14 cellular contexts compared by ENCODE assay signal in genomic region chr15:93025625-93025982, GRCh38.
DNase-seq lines count a peak whose midpoint lies in the region; ATAC-seq and TF ChIP-seq lines count a peak whose summit lies in the region.
"Had no signal": no experiment of that assay in that cellular context is flagged by ENCODE, and none has a peak within 500 bp of the region (broad histone marks: within the 10 kb centered on the region; RNA-seq: fewer than 3 reads in every experiment).

No MANE protein-coding gene starts in this region.

- intact Hi-C loops in CD4-positive, alpha-beta T cell (cut with DNase I, micrococcal nuclease) = no loop called here
- intact Hi-C loops in HCT116 (cut with micrococcal nuclease) = no loop called here
- intact Hi-C loops in psoas muscle (cut with DNase I) = loop anchor here (5.0 to 10.0 kb wide), 2 partner anchors 221 to 223 kb away; no protein-coding TSS in a partner anchor

- ATAC-seq in CD4-positive, alpha-beta T cell (ENCODE audit: poor library complexity) = no peak
- ATAC-seq in HCT116 = no peak
- no peak for ATAC-seq in psoas muscle
- ATAC-seq: activated CD4-positive, CD25-positive, alpha-beta regulatory T cell treated with anti-CD3 and anti-CD28 coated beads, Interleukin-2, amount 50 U/mL, for 24 hours; SK-N-SH treated with all-trans-retinoic acid at 6 μM for 48 hours had no signal

- CTCF ChIA-PET in CD4-positive, alpha-beta T cell (lab: Charles Lee) = interaction anchor here (1.6 kb wide), 1 partner anchor 10 kb away, joined by 4 read pairs; no protein-coding TSS in a partner anchor
- CTCF ChIA-PET in HCT116 (lab: Charles Lee) = no interaction called here

- no peaks in the 10 kb centered on the region; a peak in 1 of 4 replicates for H3K4me1 ChIP-seq in HCT116 (ENCODE audit: control insufficient read depth in 1 of 2, insufficient read depth in 2 of 2, low read length in 2 of 2)
- H3K4me1 ChIP-seq in psoas muscle = peaks cover 51% of the 10 kb centered on the region

- peaks cover 43 to 46% of the 10 kb centered on the region in 2 experiments for H3K36me3 ChIP-seq in HCT116 (ENCODE audit: control insufficient read depth in 1 of 2, insufficient read depth in 2 of 2, low read length in 2 of 2)
- H3K36me3 ChIP-seq in psoas muscle (ENCODE audit: insufficient read depth in 1 of 2, low read depth in 1 of 2) = peaks cover 3 to 62% of the 10 kb centered on the region in 2 donors
- H3K36me3 ChIP-seq: uterus had no signal

- H3K9ac ChIP-seq in HCT116 (ENCODE audit: low read length) = no peak overlapping the region

- peak overlapping the region; percentile 75 for H3K27ac Mint-ChIP-seq in CD4-positive, alpha-beta T cell
- peak overlapping the region; percentile 88 for H3K27ac Mint-ChIP-seq in activated naive CD8-positive, alpha-beta T cell treated with anti-CD3 and anti-CD28 coated beads for 36 hours
- no peak overlapping the region for H3K27ac Mint-ChIP-seq in progenitor cell of endocrine pancreas

- TSS peak; percentile 11 for BruUV-seq in HCT116 (replicated peaks; lab: Mats Ljungman, UMichigan)

- WGBS in psoas muscle, 3 donors = 84 to 95% (median 91%) methylated on average over 1 of the region's 1 CpG

- TF ChIP-seq POLR2A in HCT116 (IDR thresholded peaks at IDR 0.05; ENCODE audit: borderline replicate concordance, extremely low read depth, insufficient read depth, insufficient read length) = no peak

- H3K27ac ChIP-seq in CD4-positive, alpha-beta T cell (ENCODE audit: low read depth, low read length) = no peak overlapping the region
- H3K27ac ChIP-seq in HCT116 (ENCODE audit: low read depth, low read length) (no peak overlapping the region), psoas muscle (peak overlapping the region; percentile 90)
- H3K27ac ChIP-seq: C4-2B, uterus had no signal

- H3K36me3 Mint-ChIP-seq in CD4-positive, alpha-beta T cell (ENCODE audit: low read depth) = peaks cover 80% of the 10 kb centered on the region
- H3K36me3 Mint-ChIP-seq in activated naive CD8-positive, alpha-beta T cell treated with anti-CD3 and anti-CD28 coated beads for 36 hours = peaks cover 62% of the 10 kb centered on the region
- H3K36me3 Mint-ChIP-seq in progenitor cell of endocrine pancreas (ENCODE audit: insufficient read depth) = peaks cover 36% of the 10 kb centered on the region

- no peak overlapping the region for H3K4me3 Mint-ChIP-seq in CD4-positive, alpha-beta T cell
- peak overlapping the region; percentile 32 for H3K4me3 Mint-ChIP-seq in activated naive CD8-positive, alpha-beta T cell treated with anti-CD3 and anti-CD28 coated beads for 36 hours
- H3K4me3 Mint-ChIP-seq in progenitor cell of endocrine pancreas (ENCODE audit: low read depth) = no peak overlapping the region

- POLR2A ChIA-PET in CD4-positive, alpha-beta T cell (lab: Charles Lee) = no interaction called here
- POLR2A ChIA-PET in HCT116 (lab: Charles Lee) = no interaction called here

- H3K4me1 Mint-ChIP-seq in CD4-positive, alpha-beta T cell (ENCODE audit: low read depth) = peaks cover 69% of the 10 kb centered on the region
- H3K4me1 Mint-ChIP-seq in activated naive CD8-positive, alpha-beta T cell treated with anti-CD3 and anti-CD28 coated beads for 36 hours = peaks cover 83% of the 10 kb centered on the region
- H3K4me1 Mint-ChIP-seq in progenitor cell of endocrine pancreas (ENCODE audit: low read depth) = peaks cover 4% of the 10 kb centered on the region

- H3K9me3 ChIP-seq in CD4-positive, alpha-beta T cell (ENCODE audit: control insufficient read depth, low read length) = no peaks in the 10 kb centered on the region
- no peaks in the 10 kb centered on the region for H3K9me3 ChIP-seq in HCT116 (ENCODE audit: control insufficient read depth in 1 of 2, insufficient read depth in 1 of 2, low read depth in 1 of 2, low read length in 2 of 2)
- no peaks in the 10 kb centered on the region for H3K9me3 ChIP-seq in psoas muscle
- H3K9me3 ChIP-seq: uterus had no signal

- RAD21 ChIA-PET in HCT116 (lab: Charles Lee; ENCODE audit: low non-redundant PET in 1 of 2, low total read pairs in 2 of 2, uncharacterized antibody in 2 of 2, unreplicated experiment in 2 of 2) = no interaction called here

- no peaks in the 10 kb centered on the region for H3K9me3 Mint-ChIP-seq in CD4-positive, alpha-beta T cell
- peaks cover 5% of the 10 kb centered on the region for H3K9me3 Mint-ChIP-seq in activated naive CD8-positive, alpha-beta T cell treated with anti-CD3 and anti-CD28 coated beads for 36 hours
- no peaks in the 10 kb centered on the region for H3K9me3 Mint-ChIP-seq in progenitor cell of endocrine pancreas (ENCODE audit: low read depth)

- TF ChIP-seq RAD21 in HCT116 (IDR thresholded peaks at IDR 0.05; ENCODE audit: low read depth) = no peak

- no peak for DNase-seq in CD4-positive, alpha-beta T cell
- no peak for DNase-seq in HCT116 (ENCODE audit: low read depth, low spot score)
- no peak for DNase-seq in activated naive CD8-positive, alpha-beta T cell treated with anti-CD3 and anti-CD28 coated beads for 36 hours
- DNase-seq in psoas muscle = no peak
- no peak for DNase-seq in progenitor cell of endocrine pancreas (ENCODE audit: low spot score, unreplicated experiment)
- DNase-seq in CD1c-positive myeloid dendritic cell (ENCODE audit: extremely low spot score) = no peak
- no peak for DNase-seq in NCI-H526 (lab: John Stamatoyannopoulos, UW)
- DNase-seq: activated gamma-delta T cell, NCI-H1105 treated with DMSO at 0.1 percent for 48 hours, NCI-H226, uterus had no signal

- H3K4me2 ChIP-seq in HCT116 (ENCODE audit: low read length) = no peak overlapping the region

- H3K9me2 ChIP-seq in HCT116 (ENCODE audit: insufficient read depth) = no peaks in the 10 kb centered on the region

- H3K27me3 Mint-ChIP-seq in CD4-positive, alpha-beta T cell = no peaks in the 10 kb centered on the region
- H3K27me3 Mint-ChIP-seq in activated naive CD8-positive, alpha-beta T cell treated with anti-CD3 and anti-CD28 coated beads for 36 hours = no peaks in the 10 kb centered on the region
- no peaks in the 10 kb centered on the region for H3K27me3 Mint-ChIP-seq in progenitor cell of endocrine pancreas

- no peaks in the 10 kb centered on the region for H3K27me3 ChIP-seq in CD4-positive, alpha-beta T cell (ENCODE audit: control insufficient read depth, insufficient read depth, low read length)
- H3K27me3 ChIP-seq in HCT116 (ENCODE audit: insufficient read depth, low read length) (no peaks in the 10 kb centered on the region), psoas muscle (ENCODE audit: insufficient read depth in 3 of 3, low read length in 2 of 3) (no peaks in the 10 kb centered on the region)
- H3K27me3 ChIP-seq: uterus had no signal

- peaks cover 42% of the 10 kb centered on the region for H3K79me2 ChIP-seq in HCT116 (ENCODE audit: insufficient read depth, low read length)

- H4K20me1 ChIP-seq in HCT116 (ENCODE audit: insufficient read depth) = no peaks in the 10 kb centered on the region; the same call in 1 of the 2 replicates

- H2AFZ ChIP-seq in HCT116 (ENCODE audit: low read depth, low read length, poor library complexity, severe bottlenecking) = no peak overlapping the region

- TF ChIP-seq CTCF in CD4-positive, alpha-beta T cell (IDR thresholded peaks at IDR 0.05) = no peak
- TF ChIP-seq CTCF in HCT116 (IDR thresholded peaks at IDR 0.05 in 2 of 3, conservative IDR thresholded peaks at IDR 0.05 in 1 of 3; ENCODE audit: borderline replicate concordance in 1 of 3, insufficient read depth in 1 of 3, low read depth in 2 of 3, low read length in 2 of 3) = no peak
- TF ChIP-seq CTCF in psoas muscle (IDR thresholded peaks at IDR 0.05) = no peak
- TF ChIP-seq CTCF in progenitor cell of endocrine pancreas (IDR thresholded peaks at IDR 0.05; ENCODE audit: unreplicated experiment) = no peak

- no peak overlapping the region for H3K4me3 ChIP-seq in HCT116 (replicated peaks in 1 of 2; ENCODE audit: low read depth in 1 of 2, low read length in 2 of 2)
- H3K4me3 ChIP-seq in psoas muscle = no peak overlapping the region
- H3K4me3 ChIP-seq: uterus had no signal

TF ChIP-seq in HCT116, 20 proteins besides CTCF, POLR2A, EP300 and RAD21 (continues in another document):
- no peak for TF ChIP-seq ZBTB33 (IDR thresholded peaks at IDR 0.05; ENCODE audit: extremely low read depth, insufficient replicate concordance, low read length)
- TF ChIP-seq CBX3 (IDR thresholded peaks at IDR 0.05; ENCODE audit: low read depth) = no peak
- no peak for TF ChIP-seq SIN3A (IDR thresholded peaks at IDR 0.05; ENCODE audit: low read depth)

Comparison
In these comparisons a context has a peak if more than half of its experiments do, and no peak if none do; other contexts are left out.
1. intact Hi-C loops: an anchor here in psoas muscle (5.0 to 10.0 kb wide); none called in CD4-positive, alpha-beta T cell and HCT116.